In genomic region chr20:2663364-2663886, GRCh38 we compare ENCODE assay signal across 8 cellular contexts. TPM values are rescaled to one million over a fixed set of nuclear protein-coding genes. Genes with fewer than 3 reads are reported as not detected.
A peak's percentile ranks its signal among the peaks of the same experiment; 100 is the strongest.
DNase-seq lines count a peak whose midpoint lies in the region; ATAC-seq and TF ChIP-seq lines count a peak whose summit lies in the region.

No MANE protein-coding gene starts in this region.

- H3K27me3 ChIP-seq in adrenal gland (no peaks in the 10 kb centered on the region), thyroid gland (no peaks in the 10 kb centered on the region)

- peak overlapping the region in 4 of 5 donors; percentile 83 to 91 (median 86) for H3K27ac ChIP-seq in adrenal gland
- peak overlapping the region in 2 of 3 donors; percentile 63 to 86 for H3K27ac ChIP-seq in thyroid gland

- 4 to 6% (median 4%) methylated on average over 9 to 13 of the region's 13 CpGs for WGBS in adrenal gland, 4 donors
- 9 to 13% methylated on average over 13 of the region's 13 CpGs for WGBS in thyroid gland, 2 donors

- H3K4me1 ChIP-seq in adrenal gland (replicated peaks in 1 of 2): peaks cover 10 to 12% of the 10 kb centered on the region in 2 donors
- peaks cover 4 to 8% of the 10 kb centered on the region in 2 donors for H3K4me1 ChIP-seq in thyroid gland

- H3K36me3 ChIP-seq in adrenal gland (replicated peaks in 1 of 2) (peaks cover 0 to 41% of the 10 kb centered on the region in 2 donors), thyroid gland (peaks cover 26 to 27% of the 10 kb centered on the region in 2 donors)

- peak; percentile 31 for ATAC-seq in left colon

- peaks cover 31% of the 10 kb centered on the region for H3K36me3 Mint-ChIP-seq in activated CD4-positive, alpha-beta T cell treated with anti-CD3 and anti-CD28 coated beads, Interleukin-2, amount 10 ng/mL, durations not matched to agents 24 days and 14 days (ENCODE audit: low read depth)

- H3K9me3 ChIP-seq in adrenal gland (replicated peaks in 1 of 3) (no peaks in the 10 kb centered on the region), thyroid gland (no peaks in the 10 kb centered on the region)

- H3K27ac Mint-ChIP-seq in activated CD4-positive, alpha-beta T cell treated with anti-CD3 and anti-CD28 coated beads, Interleukin-2, amount 10 ng/mL, durations not matched to agents 24 days and 14 days: peak overlapping the region; percentile 94

- intact Hi-C loops in activated CD4-positive, alpha-beta T cell treated with anti-CD3 and anti-CD28 coated beads, Interleukin-2, amount 10 ng/mL, durations not matched to agents 24 days and 14 days (cut with micrococcal nuclease): no loop called here
- intact Hi-C loops in adrenal gland (cut with DNase I): no loop called here
- intact Hi-C loops in left colon (cut with DNase I, micrococcal nuclease): no loop called here
- intact Hi-C loops in thyroid gland (cut with DNase I): no loop called here

- DNase-seq in activated CD4-positive, alpha-beta T cell treated with anti-CD3 and anti-CD28 coated beads, Interleukin-2, amount 10 ng/mL, durations not matched to agents 24 days and 14 days: peak; percentile 61
- no peak for DNase-seq in activated CD4-positive, alpha-beta T cell treated with anti-CD3 and anti-CD28 coated beads for 1 hour
- DNase-seq in adrenal gland: no peak
- DNase-seq in left colon: no peak
- no peak for DNase-seq in thyroid gland
- no peak for DNase-seq in NCI-H2196 (lab: John Stamatoyannopoulos, UW; ENCODE audit: unreplicated experiment)
- DNase-seq in NCI-H526 (lab: John Stamatoyannopoulos, UW): no peak
- DNase-seq in NCI-H1436 treated with DMSO at 0.1 percent for 48 hours (lab: John Stamatoyannopoulos, UW): no peak

- H3K4me3 Mint-ChIP-seq in activated CD4-positive, alpha-beta T cell treated with anti-CD3 and anti-CD28 coated beads, Interleukin-2, amount 10 ng/mL, durations not matched to agents 24 days and 14 days: peak overlapping the region; percentile 85

- H3K27me3 Mint-ChIP-seq in activated CD4-positive, alpha-beta T cell treated with anti-CD3 and anti-CD28 coated beads, Interleukin-2, amount 10 ng/mL, durations not matched to agents 24 days and 14 days: peaks cover under 1% of the 10 kb centered on the region

- TF ChIP-seq CTCF in adrenal gland (IDR thresholded peaks at IDR 0.05) (no peak), thyroid gland (IDR thresholded peaks at IDR 0.05) (no peak)

- H3K9me3 Mint-ChIP-seq in activated CD4-positive, alpha-beta T cell treated with anti-CD3 and anti-CD28 coated beads, Interleukin-2, amount 10 ng/mL, durations not matched to agents 24 days and 14 days: peaks cover 3% of the 10 kb centered on the region

- H3K4me3 ChIP-seq in adrenal gland: peak overlapping the region; percentile 38 to 80 (median 68)
- peak overlapping the region; percentile 67 to 92 (median 77) for H3K4me3 ChIP-seq in thyroid gland (replicated peaks in 1 of 3)

- H3K4me1 Mint-ChIP-seq in activated CD4-positive, alpha-beta T cell treated with anti-CD3 and anti-CD28 coated beads, Interleukin-2, amount 10 ng/mL, durations not matched to agents 24 days and 14 days: peaks cover 15% of the 10 kb centered on the region

- TF ChIP-seq POLR2A in adrenal gland (IDR thresholded peaks at IDR 0.05): no peak
- no peak for TF ChIP-seq POLR2A in thyroid gland (IDR thresholded peaks at IDR 0.05)

RNA-seq across cellular contexts. Expression of gene IDH3B, which starts 0.6 kb away (rescaled TPM):
- 121 and 127 TPM in 2 replicates for total RNA-seq in activated CD4-positive, alpha-beta T cell treated with anti-CD3 and anti-CD28 coated beads, Interleukin-2, amount 10 ng/mL, durations not matched to agents 24 days and 14 days
- 100 to 1,000 TPM in 6 of 8 donors, 10 to 100 TPM in 2; 79.0 to 220 (median 111) TPM for total RNA-seq in adrenal gland
- polyA plus RNA-seq in adrenal gland: 100 to 1,000 TPM; 101 to 113 (median 104) TPM
- total RNA-seq in left colon: 100 to 1,000 TPM; 104 to 144 TPM
- total RNA-seq in thyroid gland: 100 to 1,000 TPM; 126 to 161 (median 141) TPM

RNA-seq across cellular contexts. Expression of gene NOP56, which starts 11.0 kb away (rescaled TPM):
- 884 and 899 TPM in 2 replicates for total RNA-seq in activated CD4-positive, alpha-beta T cell treated with anti-CD3 and anti-CD28 coated beads, Interleukin-2, amount 10 ng/mL, durations not matched to agents 24 days and 14 days
- total RNA-seq in adrenal gland: 100 to 1,000 TPM in 1 of 8 donors, 10 to 100 TPM in 7; 52.5 to 116 (median 72.9) TPM
- polyA plus RNA-seq in adrenal gland: 100 to 1,000 TPM; 126 to 181 (median 166) TPM
- total RNA-seq in left colon: 10 to 100 TPM; 70.9 to 85.3 TPM
- 10 to 100 TPM; 46.8 to 85.9 (median 64.1) TPM for total RNA-seq in thyroid gland

RNA-seq across cellular contexts. Expression of gene EBF4, which starts 29.2 kb away (rescaled TPM):
- total RNA-seq in activated CD4-positive, alpha-beta T cell treated with anti-CD3 and anti-CD28 coated beads, Interleukin-2, amount 10 ng/mL, durations not matched to agents 24 days and 14 days: 7.3 and 7.6 TPM in 2 replicates
- 10 to 100 TPM in 4 of 8 donors, 1 to 10 TPM in 4; 2.8 to 13.3 (median 10.2) TPM for total RNA-seq in adrenal gland
- polyA plus RNA-seq in adrenal gland: 10 to 100 TPM in 2 of 3 donors, 1 to 10 TPM in 1; 1.6 to 29.7 (median 14.1) TPM
- 1 to 10 TPM; 1.9 to 8.2 TPM for total RNA-seq in left colon
- 10 to 100 TPM; 24.2 to 55.8 (median 42.4) TPM for total RNA-seq in thyroid gland
